In genomic region chr7:151123485-151124204, GRCh38 we compare ENCODE assay signal across 8 cellular contexts. TPM values are rescaled to one million over a fixed set of nuclear protein-coding genes. Genes with fewer than 3 reads are reported as not detected.
DNase-seq lines count a peak whose midpoint lies in the region; ATAC-seq and TF ChIP-seq lines count a peak whose summit lies in the region.

No MANE protein-coding gene starts in this region.

- TF ChIP-seq CTCF in lung (IDR thresholded peaks at IDR 0.05; ENCODE audit: control extremely low read depth, extremely low read depth), result peak; percentile 98

- peak; percentile 41 to 48 for DNase-seq in AML-193 (lab: John Stamatoyannopoulos, UW)
- peak; percentile 68 for DNase-seq in NCI-H748 (lab: John Stamatoyannopoulos, UW; ENCODE audit: unreplicated experiment)
- peak; percentile 73 to 80 for DNase-seq in activated CD4-positive, alpha-beta T cell treated with anti-CD3 and anti-CD28 coated beads, Interleukin-2, amount 50 U/mL, for 24 hours (ENCODE audit: low read depth in 1 of 2, low spot score in 1 of 2)
- DNase-seq in dermis microvascular lymphatic vessel endothelial cell (ENCODE audit: low read depth in 2 of 2), result peak; percentile 57 to 82
- DNase-seq in lung (ENCODE audit: low spot score), result peak; percentile 90
- peak; percentile 70 for DNase-seq in stimulated activated CD8-positive, alpha-beta memory T cell treated with anti-CD3 and anti-CD28 coated beads, Interleukin-15, amount 100 ng/mL, for 1 hour (ENCODE audit: low read depth)

- H3K4me3 ChIP-seq in lung, result no peak overlapping the region

- no peaks in the 10 kb centered on the region for H3K9me3 ChIP-seq in lung (ENCODE audit: control insufficient read depth in 2 of 2, insufficient read depth in 1 of 2, low read length in 1 of 2)

- peak; percentile 81 for ATAC-seq in GM19043 (IDR thresholded peaks at IDR 0.05; ENCODE audit: low read depth, unreplicated experiment)
- peak; percentile 92 for ATAC-seq in HG03442 (IDR thresholded peaks at IDR 0.05; ENCODE audit: unreplicated experiment)
- ATAC-seq in lung (ENCODE audit: insufficient read depth, low FRiP score), result peak; percentile 84

- peaks cover 0 to 7% of the 10 kb centered on the region in 2 donors for H3K4me1 ChIP-seq in lung (ENCODE audit: control insufficient read depth in 2 of 2, insufficient read depth in 2 of 2, low read length in 2 of 2)

- no peaks in the 10 kb centered on the region for H3K27me3 ChIP-seq in lung (ENCODE audit: control insufficient read depth, insufficient read depth)

- peaks cover 0 to 69% of the 10 kb centered on the region in 2 donors for H3K36me3 ChIP-seq in lung (ENCODE audit: control insufficient read depth in 2 of 2, insufficient read depth in 2 of 2, low read length in 2 of 2)

- no peak overlapping the region for H3K27ac ChIP-seq in lung (ENCODE audit: low read depth in 1 of 2, low read length in 1 of 2)

- 71 to 73% methylated on average over 40 of the region's 40 CpGs for WGBS in lung, 2 donors

RNA-seq across cellular contexts. Expression of gene AGAP3, which starts 37.4 kb away (rescaled TPM):
- total RNA-seq in dermis microvascular lymphatic vessel endothelial cell (43.8 and 69.4 TPM in 2 replicates), lung (100 to 1,000 TPM in 1 of 2 donors, 10 to 100 TPM in 1; 75.9 to 194 TPM)
- polyA plus RNA-seq in lung, result 100 to 1,000 TPM in 1 of 2 donors, 10 to 100 TPM in 1; 81.8 to 138 TPM

RNA-seq across cellular contexts. Expression of gene TMUB1, which starts 40.4 kb away (rescaled TPM):
- 14.8 and 16.7 TPM in 2 replicates for total RNA-seq in dermis microvascular lymphatic vessel endothelial cell
- 10 to 100 TPM; 32.8 to 49.6 TPM for total RNA-seq in lung
- polyA plus RNA-seq in lung, result 100 to 1,000 TPM in 1 of 2 donors, 10 to 100 TPM in 1; 43.5 to 104 TPM

RNA-seq across cellular contexts. Expression of gene FASTK, which starts 43.0 kb away (rescaled TPM):
- 43.9 and 49.3 TPM in 2 replicates for total RNA-seq in dermis microvascular lymphatic vessel endothelial cell
- total RNA-seq in lung, result 10 to 100 TPM; 28.9 to 99.8 TPM
- polyA plus RNA-seq in lung, result 100 to 1,000 TPM in 1 of 2 donors, 10 to 100 TPM in 1; 80.0 to 108 TPM

RNA-seq across cellular contexts. Expression of gene GBX1, which starts 43.8 kb away (rescaled TPM):
- total RNA-seq in dermis microvascular lymphatic vessel endothelial cell (not detected in 2 replicates), lung (not detected)
- polyA plus RNA-seq in lung, result not detected
